15 cellular contexts compared by ENCODE assay signal in genomic region chr19:41479757-41480191, GRCh38. TPM values are rescaled to one million over a fixed set of nuclear protein-coding genes. Genes with fewer than 3 reads are reported as not detected.
DNase-seq lines count a peak whose midpoint lies in the region; ATAC-seq and TF ChIP-seq lines count a peak whose summit lies in the region.
"Had no signal": no experiment of that assay in that cellular context is flagged by ENCODE, and none has a peak within 500 bp of the region (broad histone marks: within the 10 kb centered on the region; RNA-seq: fewer than 3 reads in every experiment).

No MANE protein-coding gene starts in this region.

- H3K27ac ChIP-seq in esophagus squamous epithelium (peak overlapping the region in 3 of 4 donors; percentile 55 to 70 (median 68)), ovary (peak overlapping the region in 1 of 2 donors; percentile 85)
- H3K27ac ChIP-seq: SK-N-MC had no signal

- H3K9me3 ChIP-seq in esophagus squamous epithelium = no peaks in the 10 kb centered on the region
- no peaks in the 10 kb centered on the region for H3K9me3 ChIP-seq in ovary

- peaks cover 0 to 67% (median 0%) of the 10 kb centered on the region in 4 donors for H3K27me3 ChIP-seq in esophagus squamous epithelium
- no peaks in the 10 kb centered on the region for H3K27me3 ChIP-seq in ovary

- 46 to 67% methylated on average over 8 of the region's 8 CpGs for WGBS in esophagus squamous epithelium, 2 donors
- WGBS in ovary, 3 donors = 39 to 52% (median 41%) methylated on average over 8 of the region's 8 CpGs

- H3K4me3 ChIP-seq in esophagus squamous epithelium = no peak overlapping the region
- H3K4me3 ChIP-seq in ovary = no peak overlapping the region
- H3K4me3 ChIP-seq: SK-N-MC had no signal

- ATAC-seq in GM21723 (IDR thresholded peaks at IDR 0.05; ENCODE audit: unreplicated experiment) (no peak), HG02763 (IDR thresholded peaks at IDR 0.05; ENCODE audit: unreplicated experiment) (no peak)

- peak; percentile 91 for DNase-seq in Daoy (ENCODE audit: low read depth)
- peak; percentile 60 for DNase-seq in NCI-H69 (lab: John Stamatoyannopoulos, UW)
- no peak for DNase-seq in esophagus squamous epithelium (lab: John Stamatoyannopoulos, UW)
- peak; percentile 68 to 86 (median 80) for DNase-seq in ovary
- DNase-seq in activated T-cell treated with anti-CD3 and anti-CD28 coated beads, Interleukin-2, amount 50 U/mL, for 1 hour = no peak
- DNase-seq in T1000 (lab: John Stamatoyannopoulos, UW) = no peak
- DNase-seq: activated T-cell treated with anti-CD3 and anti-CD28 coated beads, Interleukin-2, amount 50 U/mL, for 48 hours; anterior cingulate cortex; CD4-positive, CD25-positive, alpha-beta regulatory T cell; NCI-H526; substantia nigra had no signal

- intact Hi-C loops in esophagus squamous epithelium (cut with DNase I) (no loop called here), ovary (cut with DNase I) (no loop called here)

- TF ChIP-seq POLR2A in esophagus squamous epithelium (IDR thresholded peaks at IDR 0.05) = no peak
- TF ChIP-seq POLR2A in ovary (IDR thresholded peaks at IDR 0.05) = no peak

- TF ChIP-seq CTCF in esophagus squamous epithelium (IDR thresholded peaks at IDR 0.05) (no peak), ovary (IDR thresholded peaks at IDR 0.05) (no peak)

- H3K36me3 ChIP-seq in esophagus squamous epithelium (no peaks in the 10 kb centered on the region), ovary (no peaks in the 10 kb centered on the region)

- TF ChIP-seq EP300 in ovary (IDR thresholded peaks at IDR 0.05) = no peak

- H3K4me1 ChIP-seq in esophagus squamous epithelium = peaks cover 0 to 6% (median 0%) of the 10 kb centered on the region in 3 donors
- no peaks in the 10 kb centered on the region for H3K4me1 ChIP-seq in ovary (ENCODE audit: insufficient read depth)

RNA-seq across cellular contexts. Expression of gene ERICH4, which starts 36.8 kb away (rescaled TPM):
- total RNA-seq in Daoy (2014; rRNA removed; shearing (Covaris generic)) = not detected in 2 replicates
- not detected for total RNA-seq in esophagus squamous epithelium
- total RNA-seq in ovary = not detected
- not detected for polyA plus RNA-seq in ovary
- total RNA-seq: CD4-positive, CD25-positive, alpha-beta regulatory T cell; mucosa of gallbladder had no signal
- polyA plus RNA-seq: CD4-positive, CD25-positive, alpha-beta regulatory T cell had no signal

RNA-seq across cellular contexts. Expression of gene DMAC2, which starts 40.1 kb away (rescaled TPM):
- 71.5 and 99.0 TPM in 2 replicates for total RNA-seq in Daoy (2014; rRNA removed; shearing (Covaris generic))
- total RNA-seq in esophagus squamous epithelium = 10 to 100 TPM; 25.1 to 41.4 (median 35.7) TPM
- 10 to 100 TPM; 23.1 to 35.9 (median 33.1) TPM for total RNA-seq in ovary
- 10 to 100 TPM; 31.0 TPM for polyA plus RNA-seq in ovary

RNA-seq across cellular contexts. Expression of gene B3GNT8, which starts 52.6 kb away (rescaled TPM):
- 0.06 TPM in 1 of 2 replicates, not detected in the other for total RNA-seq in Daoy (2014; rRNA removed; shearing (Covaris generic))
- total RNA-seq in esophagus squamous epithelium (10 to 100 TPM; 11.6 to 84.4 (median 35.3) TPM), ovary (1 to 10 TPM in 4 of 7 donors, under 1 TPM in 3; 0.51 to 2.2 (median 1.2) TPM)
- 1 to 10 TPM in 1 of 2 donors, not detected in 1; 1.1 TPM for polyA plus RNA-seq in ovary

Comparison
In these comparisons a context has a peak if more than half of its experiments do, and no peak if none do; other contexts are left out.
1. DNase-seq: peak in Daoy (single experiment), NCI-H69 (single experiment) and ovary (5 of 5); none in esophagus squamous epithelium (single experiment), activated T-cell treated with anti-CD3 and anti-CD28 coated beads, Interleukin-2, amount 50 U/mL, for 1 hour (single experiment) and T1000 (single experiment).